20 cellular contexts compared by ENCODE assay signal in the genomic region with DNA sequence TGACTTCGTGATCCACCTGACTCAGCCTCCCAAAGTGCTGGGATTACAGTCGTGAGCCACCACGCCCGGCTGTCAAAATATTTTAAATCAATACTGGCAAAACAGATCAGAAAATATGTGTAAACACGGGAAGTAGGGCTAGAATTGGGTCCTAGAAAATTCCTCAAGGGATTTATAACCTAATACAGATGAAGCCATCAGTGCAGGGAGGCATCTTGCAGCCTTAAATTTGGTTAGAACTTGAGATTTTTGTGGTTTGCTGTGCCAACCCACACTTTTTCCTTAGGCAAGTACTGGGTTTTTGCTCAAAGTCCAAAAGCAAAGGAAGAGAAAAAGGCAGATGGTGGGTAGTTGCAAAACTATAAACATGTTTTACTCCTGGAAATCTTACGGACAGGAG. TPM values are rescaled to one million over a fixed set of nuclear protein-coding genes. Genes with fewer than 3 reads are reported as not detected.
DNase-seq lines count a peak whose midpoint lies in the region; ATAC-seq and TF ChIP-seq lines count a peak whose summit lies in the region.
"Had no signal": no experiment of that assay in that cellular context is flagged by ENCODE, and none has a peak within 500 bp of the region (broad histone marks: within the 10 kb centered on the region; RNA-seq: fewer than 3 reads in every experiment).

No MANE protein-coding gene starts in this region.

- no peak for TF ChIP-seq EP300 in suprapubic skin (IDR thresholded peaks at IDR 0.05)

- intact Hi-C loops in breast epithelium (cut with DNase I; ENCODE audit: low total_unique reads), result no loop called here
- intact Hi-C loops in MCF 10A (cut with micrococcal nuclease), result loop anchor here (5.0 kb wide), 1 partner anchor 39 kb away; no protein-coding TSS in a partner anchor
- intact Hi-C loops in natural killer cell (cut with micrococcal nuclease), result loop anchor here (5.0 kb wide), 1 partner anchor 36 kb away; a partner anchor contains a TSS

- CTCF ChIA-PET in MCF 10A (lab: Yijun Ruan, JAX), result interaction anchor here (0.6 to 1.3 kb wide), 3 partner anchors 16 to 159 kb away, joined by 3 to 4 read pairs (median 3); no protein-coding TSS in a partner anchor

- 54% methylated on average over 6 of the region's 6 CpGs for WGBS in suprapubic skin

- peak overlapping the region; percentile 33 to 69 for H3K27ac ChIP-seq in breast epithelium
- H3K27ac ChIP-seq in suprapubic skin, result no peak overlapping the region
- H3K27ac ChIP-seq: 22Rv1 had no signal

- DNase-seq in breast epithelium (ENCODE audit: low spot score in 2 of 2) (no peak), MCF 10A (ENCODE audit: unreplicated experiment) (no peak), adipocyte (ENCODE audit: low read depth) (peak; percentile 63), fibroblast of the aortic adventitia (ENCODE audit: low read depth) (peak; percentile 24), cerebellar nuclear complex (lab: John Stamatoyannopoulos, UW) (no peak), suprapubic skin (ENCODE audit: low spot score in 2 of 2) (no peak), natural killer cell (no peak)
- DNase-seq in activated CD4-positive, CD25-positive, alpha-beta regulatory T cell treated with anti-CD3 and anti-CD28 coated beads, Interleukin-2, amount 50 U/mL, for 72 hours, result no peak
- DNase-seq: AML-193; CD4-positive, alpha-beta T cell; DMS79; KBM-7; NCI-H1417; NCI-H1930; NCI-H2171 treated with DMSO at 0.1 percent for 48 hours; NCI-H82; Right ventricle myocardium superior had no signal

- H3K36me3 Mint-ChIP-seq in MCF 10A (ENCODE audit: insufficient read depth, unreplicated experiment) (peaks cover 10% of the 10 kb centered on the region), natural killer cell (no peaks in the 10 kb centered on the region)

- no peaks in the 10 kb centered on the region for H3K27me3 Mint-ChIP-seq in MCF 10A (ENCODE audit: insufficient read depth, unreplicated experiment)
- no peaks in the 10 kb centered on the region for H3K27me3 Mint-ChIP-seq in natural killer cell (ENCODE audit: low read depth in 2 of 2)
- H3K27me3 Mint-ChIP-seq: CD4-positive, alpha-beta T cell had no signal

- H3K27me3 ChIP-seq in breast epithelium (no peaks in the 10 kb centered on the region), adipocyte (replicated peaks; ENCODE audit: control insufficient read depth, insufficient read depth, low read length) (no peaks in the 10 kb centered on the region), suprapubic skin (no peaks in the 10 kb centered on the region)

- H3K9ac ChIP-seq in adipocyte (ENCODE audit: low read length), result no peak overlapping the region

- TF ChIP-seq POLR2A in breast epithelium (IDR thresholded peaks at IDR 0.05), result no peak
- no peak for TF ChIP-seq POLR2A in suprapubic skin (IDR thresholded peaks at IDR 0.05)

- BruUV-seq in MCF 10A (replicated peaks; lab: Mats Ljungman, UMichigan), result no TSS peak

- H3K27ac Mint-ChIP-seq in MCF 10A (ENCODE audit: low read depth, unreplicated experiment) (no peak overlapping the region), natural killer cell (no peak overlapping the region)
- H3K27ac Mint-ChIP-seq: CD4-positive, alpha-beta T cell had no signal

- H3K9me3 Mint-ChIP-seq in MCF 10A (ENCODE audit: unreplicated experiment), result no peaks in the 10 kb centered on the region
- no peaks in the 10 kb centered on the region for H3K9me3 Mint-ChIP-seq in natural killer cell
- H3K9me3 Mint-ChIP-seq: CD4-positive, alpha-beta T cell had no signal

- H3K4me3 ChIP-seq in breast epithelium (no peak overlapping the region), adipocyte (ENCODE audit: low read length) (no peak overlapping the region), fibroblast of the aortic adventitia (ENCODE audit: low read depth, low read length) (no peak overlapping the region), suprapubic skin (no peak overlapping the region)

- H3K4me3 Mint-ChIP-seq in MCF 10A (ENCODE audit: unreplicated experiment) (no peak overlapping the region), natural killer cell (no peak overlapping the region)
- H3K4me3 Mint-ChIP-seq: CD4-positive, alpha-beta T cell had no signal

- no peak for ATAC-seq in natural killer cell
- ATAC-seq: Panc1, SK-N-SH treated with all-trans-retinoic acid at 6 μM for 48 hours had no signal

- H3K9me3 ChIP-seq in breast epithelium, result no peaks in the 10 kb centered on the region
- no peaks in the 10 kb centered on the region for H3K9me3 ChIP-seq in adipocyte (ENCODE audit: control insufficient read depth, low read length)
- H3K9me3 ChIP-seq in suprapubic skin, result no peaks in the 10 kb centered on the region

- POLR2A ChIA-PET in MCF 10A (lab: Yijun Ruan, JAX), result interaction anchor here (1.1 to 2.0 kb wide), 2 partner anchors 34 to 134 kb away, joined by 3 to 6 read pairs; no protein-coding TSS in a partner anchor

- TF ChIP-seq CTCF in breast epithelium (IDR thresholded peaks at IDR 0.05) (no peak), MCF 10A (IDR thresholded peaks at IDR 0.05; ENCODE audit: unreplicated experiment) (no peak), fibroblast of the aortic adventitia (IDR thresholded peaks at IDR 0.05; ENCODE audit: insufficient read depth, low read length) (no peak), suprapubic skin (IDR thresholded peaks at IDR 0.05) (no peak), natural killer cell (IDR thresholded peaks at IDR 0.05) (no peak)

- no peaks in the 10 kb centered on the region for H3K4me1 Mint-ChIP-seq in MCF 10A (ENCODE audit: insufficient read depth, unreplicated experiment)
- no peaks in the 10 kb centered on the region for H3K4me1 Mint-ChIP-seq in natural killer cell

- H3K36me3 ChIP-seq in breast epithelium (no peaks in the 10 kb centered on the region), adipocyte (ENCODE audit: control insufficient read depth, insufficient read depth, low read length, severe bottlenecking) (no peaks in the 10 kb centered on the region), suprapubic skin (no peaks in the 10 kb centered on the region)

- H3K4me1 ChIP-seq in breast epithelium (no peaks in the 10 kb centered on the region), adipocyte (ENCODE audit: control insufficient read depth, insufficient read depth, low read length) (peaks cover 16% of the 10 kb centered on the region), suprapubic skin (no peaks in the 10 kb centered on the region)

RNA-seq across cellular contexts. Expression of a gene that starts 33.7 kb away (rescaled TPM):
- 100 to 1,000 TPM in 2 of 3 donors, 10 to 100 TPM in 1; 63.8 to 133 (median 124) TPM for total RNA-seq in breast epithelium
- total RNA-seq in MCF 10A (2022), result 135 and 180 TPM in 2 replicates
- 121 and 127 TPM in 2 replicates for total RNA-seq in fibroblast of the aortic adventitia (ENCODE audit: low replicate concordance)
- 100 to 1,000 TPM; 130 to 180 (median 160) TPM for total RNA-seq in suprapubic skin
- total RNA-seq in natural killer cell, result 10 to 100 TPM; 76.0 to 99.8 (median 84.6) TPM

Comparison
In these comparisons a context has a peak if more than half of its experiments do, and no peak if none do; other contexts are left out.
1. DNase-seq: peak in adipocyte (single experiment) and fibroblast of the aortic adventitia (single experiment); none in breast epithelium (0 of 2), MCF 10A (single experiment), cerebellar nuclear complex (0 of 2), suprapubic skin (0 of 2), natural killer cell (single experiment) and activated CD4-positive, CD25-positive, alpha-beta regulatory T cell treated with anti-CD3 and anti-CD28 coated beads, Interleukin-2, amount 50 U/mL, for 72 hours (single experiment).